Comparison of ENCODE assay signal across 2 cellular contexts in genomic region chr16:2231016-2231931, GRCh38.
TF ChIP-seq lines count a peak whose summit lies in the region.

No MANE protein-coding gene starts in this region.

TF ChIP-seq in HEK293, 187 proteins besides CTCF, POLR2A, EP300 and RAD21:
- no peak for TF ChIP-seq ZSCAN5A (tag by site-specific recombination; IDR thresholded peaks at IDR 0.05)
- peak; percentile 37; the same call in 1 of the 2 replicates for TF ChIP-seq ZNF76 (tag by site-specific recombination; IDR thresholded peaks at IDR 0.05; ENCODE audit: borderline replicate concordance, low read depth)
- 0 out of 2 replicates have a peak, but pooled peaks have one; percentile 11 for TF ChIP-seq ZIC2 (tag by site-specific recombination; IDR thresholded peaks at IDR 0.05)
- TF ChIP-seq ZEB2 (tag by site-specific recombination; IDR thresholded peaks at IDR 0.05) = 0 out of 2 replicates have a peak, but pooled peaks have one; percentile 37
- TF ChIP-seq FEZF1 (tag by site-specific recombination; IDR thresholded peaks at IDR 0.05) = peak; percentile 51; the same call in 1 of the 2 replicates
- TF ChIP-seq KLF10 (tag by site-specific recombination; IDR thresholded peaks at IDR 0.05) = no peak
- TF ChIP-seq ZNF645 (tag by site-specific recombination; IDR thresholded peaks at IDR 0.05) = no peak
- TF ChIP-seq ZNF639 (tag by site-specific recombination; IDR thresholded peaks at IDR 0.05) = peak; percentile 45; the same call in 1 of the 2 replicates
- TF ChIP-seq ZNF677 (tag by site-specific recombination; IDR thresholded peaks at IDR 0.05) = 0 out of 2 replicates have a peak, but pooled peaks have one; percentile 9
- TF ChIP-seq REPIN1 (tag by site-specific recombination; IDR thresholded peaks at IDR 0.05; ENCODE audit: low read depth) = no peak
- TF ChIP-seq ZNF629 (tag by site-specific recombination; IDR thresholded peaks at IDR 0.05) = peak; percentile 42; the same call in 1 of the 2 replicates
- peak; percentile 36; the same call in 1 of the 2 replicates for TF ChIP-seq HIC1 (tag by site-specific recombination; IDR thresholded peaks at IDR 0.05)
- TF ChIP-seq MYNN (tag by site-specific recombination; IDR thresholded peaks at IDR 0.05; ENCODE audit: borderline replicate concordance) = peak; percentile 78
- TF ChIP-seq PRDM4 (tag by site-specific recombination; IDR thresholded peaks at IDR 0.05) = peak; percentile 29; the same call in 1 of the 2 replicates

TF ChIP-seq in HepG2, 621 proteins besides CTCF, POLR2A, EP300 and RAD21:
- TF ChIP-seq ZNF33B (CRISPR knock-in tag; IDR thresholded peaks at IDR 0.05) = no peak
- TF ChIP-seq HNRNPL (IDR thresholded peaks at IDR 0.05; ENCODE audit: low read depth, low read length) = 0 out of 2 replicates have a peak, but pooled peaks have one; percentile 27
